Comparison of ENCODE assay signal across 8 cellular contexts in genomic region chr12:89346741-89347324, GRCh38. TPM values are rescaled to one million over a fixed set of nuclear protein-coding genes. Genes with fewer than 3 reads are reported as not detected.
DNase-seq lines count a peak whose midpoint lies in the region; ATAC-seq, FAIRE-seq and TF ChIP-seq lines count a peak whose summit lies in the region.

No MANE protein-coding gene starts in this region.

- SMC1A ChIA-PET in GM12878 (lab: Charles Lee; ENCODE audit: uncharacterized antibody, unreplicated experiment), result interaction anchor here (0.6 to 2.6 kb wide), 7 partner anchors 12 to 299 kb away, joined by 3 to 11 read pairs (median 3); no protein-coding TSS in a partner anchor

- no peak for DNase-seq in CD4-positive, alpha-beta memory T cell
- DNase-seq in NCI-H2196 (lab: John Stamatoyannopoulos, UW; ENCODE audit: unreplicated experiment) (peak; percentile 50), GM12878 (ENCODE audit: low read depth, low spot score) (no peak), lower lobe of right lung (no peak), 8988T (no peak), retina (no peak)
- no peak for DNase-seq in stimulated activated CD4-positive, alpha-beta T cell treated with anti-CD3 and anti-CD28 coated beads, Interleukin-15, amount 100 ng/mL, for 24 hours

- H3K4me2 ChIP-seq in GM12878 (ENCODE audit: control insufficient read depth, insufficient read depth), result peak overlapping the region; percentile 24

- H3K4me1 ChIP-seq in CD4-positive, alpha-beta memory T cell (ENCODE audit: insufficient read depth, low read length), result peaks cover 58% of the 10 kb centered on the region
- H3K4me1 ChIP-seq in GM12878 (ENCODE audit: control insufficient read depth, insufficient read depth, low read length) (peaks cover 18% of the 10 kb centered on the region), lower lobe of right lung (peaks cover 52% of the 10 kb centered on the region)

- no peak for TF ChIP-seq EP300 in GM12878 (IDR thresholded peaks at IDR 0.05; ENCODE audit: borderline replicate concordance in 1 of 2, control insufficient read depth in 1 of 2, low read depth in 2 of 2, low read length in 2 of 2)

- POLR2A ChIA-PET in CD4-positive, alpha-beta memory T cell (lab: Charles Lee; ENCODE audit: partially characterized antibody), result interaction anchor here (2.2 kb wide), 1 partner anchor 102 kb away, joined by 9 read pairs; no protein-coding TSS in a partner anchor
- POLR2A ChIA-PET in GM12878 (lab: Charles Lee), result interaction anchor here (0.5 to 0.6 kb wide), 4 partner anchors 50 to 369 kb away, joined by 3 to 5 read pairs (median 3); no protein-coding TSS in a partner anchor

- no peak overlapping the region for H2AFZ ChIP-seq in GM12878 (ENCODE audit: control insufficient read depth, low read depth, low read length)

- H3K9ac ChIP-seq in GM12878 (ENCODE audit: control insufficient read depth, insufficient read depth, low read length), result no peak overlapping the region

- H3K4me1 Mint-ChIP-seq in CD4-positive, alpha-beta memory T cell, result peaks cover 28 to 67% (median 40%) of the 10 kb centered on the region in 4 donors

- H3K4me3 Mint-ChIP-seq in CD4-positive, alpha-beta memory T cell, result peak overlapping the region; percentile 69 to 92 (median 80)

- no peaks in the 10 kb centered on the region for H3K36me3 Mint-ChIP-seq in CD4-positive, alpha-beta memory T cell

- no peaks in the 10 kb centered on the region for H3K27me3 ChIP-seq in CD4-positive, alpha-beta memory T cell (ENCODE audit: insufficient read depth, low read length)
- peaks cover 13 to 28% of the 10 kb centered on the region in 2 experiments for H3K27me3 ChIP-seq in GM12878 (replicated peaks in 1 of 2; ENCODE audit: control insufficient read depth in 2 of 2, insufficient read depth in 2 of 2, low read length in 1 of 2)
- no peaks in the 10 kb centered on the region for H3K27me3 ChIP-seq in lower lobe of right lung (ENCODE audit: low read depth)

- in situ Hi-C loops in GM12878 (cut with MboI), result no loop called here

- no peak overlapping the region for H3K27ac ChIP-seq in CD4-positive, alpha-beta memory T cell (ENCODE audit: low read depth, low read length)
- H3K27ac ChIP-seq in GM12878 (ENCODE audit: control insufficient read depth, insufficient read depth) (no peak overlapping the region), lower lobe of right lung (peak overlapping the region; percentile 99)

- no peak for FAIRE-seq in GM12878 (lab: Jason Lieb, UNC)

- RAD21 ChIA-PET in GM12878 (lab: Charles Lee; ENCODE audit: unreplicated experiment), result interaction anchor here (0.9 to 2.1 kb wide), 6 partner anchors 115 to 210 kb away, joined by 3 to 9 read pairs (median 4); no protein-coding TSS in a partner anchor

- no peaks in the 10 kb centered on the region for H3K36me3 ChIP-seq in CD4-positive, alpha-beta memory T cell (ENCODE audit: insufficient read depth, low read length)
- no peaks in the 10 kb centered on the region for H3K36me3 ChIP-seq in GM12878 (ENCODE audit: control insufficient read depth in 2 of 2, insufficient read depth in 2 of 2, low read length in 1 of 2)
- peaks cover 35% of the 10 kb centered on the region for H3K36me3 ChIP-seq in lower lobe of right lung

- H3K27me3 Mint-ChIP-seq in CD4-positive, alpha-beta memory T cell, result no peaks in the 10 kb centered on the region

- H3K79me2 ChIP-seq in GM12878 (ENCODE audit: control insufficient read depth, insufficient read depth, low read length), result no peaks in the 10 kb centered on the region

- TF ChIP-seq CTCF in GM12878 (IDR thresholded peaks at IDR 0.05 in 2 of 3, conservative IDR thresholded peaks at IDR 0.05 in 1 of 3; ENCODE audit: control insufficient read depth in 2 of 3, extremely low read depth in 1 of 3, insufficient read depth in 1 of 3, low read depth in 3 of 3, low read length in 3 of 3) (no peak), lower lobe of right lung (IDR thresholded peaks at IDR 0.05) (no peak)

- H3K27ac Mint-ChIP-seq in CD4-positive, alpha-beta memory T cell, result peak overlapping the region in 4 of 7 donors; percentile 12 to 53 (median 36)

- CTCF ChIA-PET in CD4-positive, alpha-beta memory T cell (lab: Charles Lee; ENCODE audit: partially characterized antibody), result interaction anchor here (1.2 to 1.3 kb wide), 2 partner anchors 114 to 329 kb away, joined by 3 to 4 read pairs; no protein-coding TSS in a partner anchor
- CTCF ChIA-PET in GM12878 (lab: Yijun Ruan, JAX), result interaction anchor here (1.2 to 2.1 kb wide), 3 partner anchors 12 to 122 kb away, joined by 3 to 9 read pairs (median 6); no protein-coding TSS in a partner anchor

- TF ChIP-seq RAD21 in GM12878 (IDR thresholded peaks at IDR 0.05; ENCODE audit: insufficient read depth, low read depth, low read length), result no peak

- no peak for TF ChIP-seq POLR2A in GM12878 (IDR thresholded peaks at IDR 0.05; ENCODE audit: low read depth, low read length)

- no TSS peak for BruUV-seq in GM12878 (replicated peaks; lab: Mats Ljungman, UMichigan)

- intact Hi-C loops in CD4-positive, alpha-beta memory T cell (cut with micrococcal nuclease), result no loop called here
- intact Hi-C loops in GM12878 (cut with micrococcal nuclease; ENCODE audit: unreplicated experiment) (no loop called here), lower lobe of right lung (cut with DNase I) (no loop called here)

- 8% methylated on average over 8 of the region's 8 CpGs for WGBS in GM12878 (ENCODE audit: insufficient coverage, insufficient replicate concordance, low lambda C conversion rate, missing lambda C conversion rate)

- no peaks in the 10 kb centered on the region for H4K20me1 ChIP-seq in GM12878 (ENCODE audit: control insufficient read depth, insufficient read depth)

- no peak overlapping the region for H3K4me3 ChIP-seq in CD4-positive, alpha-beta memory T cell (ENCODE audit: low read length in 2 of 2)
- no peak overlapping the region for H3K4me3 ChIP-seq in GM12878
- peak overlapping the region; percentile 89 for H3K4me3 ChIP-seq in lower lobe of right lung

- ATAC-seq in GM21717 (IDR thresholded peaks at IDR 0.05; ENCODE audit: unreplicated experiment), result peak; percentile 16
- peak; percentile 8; the same call in 2 of the 3 replicates for ATAC-seq in GM12878
- peak; percentile 20 to 36 for ATAC-seq in lower lobe of right lung

- no peaks in the 10 kb centered on the region for H3K9me3 ChIP-seq in CD4-positive, alpha-beta memory T cell (ENCODE audit: control insufficient read depth in 1 of 2, low read length in 2 of 2)
- no peaks in the 10 kb centered on the region for H3K9me3 ChIP-seq in GM12878 (replicated peaks; ENCODE audit: control insufficient read depth, insufficient read depth, low read length)
- H3K9me3 ChIP-seq in lower lobe of right lung, result no peaks in the 10 kb centered on the region

- H3K9me3 Mint-ChIP-seq in CD4-positive, alpha-beta memory T cell, result no peaks in the 10 kb centered on the region

TF ChIP-seq in GM12878, 131 proteins besides CTCF, POLR2A, EP300 and RAD21:
- peak; percentile 6; the same call in 1 of the 2 replicates for TF ChIP-seq IKZF1 (conservative IDR thresholded peaks at IDR 0.05)
- TF ChIP-seq SREBF1 (IDR thresholded peaks at IDR 0.05; ENCODE audit: low read length), result no peak
- TF ChIP-seq BMI1 (IDR thresholded peaks at IDR 0.05; ENCODE audit: borderline replicate concordance), result peak; percentile 10; the same call in 1 of the 2 replicates
- no peak for TF ChIP-seq TARDBP (IDR thresholded peaks at IDR 0.05; ENCODE audit: borderline replicate concordance)
- TF ChIP-seq ZNF217 (IDR thresholded peaks at IDR 0.05), result peak; percentile 9; the same call in 1 of the 2 replicates
- TF ChIP-seq IRF5 (IDR thresholded peaks at IDR 0.05; ENCODE audit: borderline replicate concordance), result no peak

RNA-seq across cellular contexts. Expression of gene DUSP6, which starts 5.5 kb away (rescaled TPM):
- total RNA-seq in CD4-positive, alpha-beta memory T cell, result 1 to 10 TPM in 1 of 2 experiments, under 1 TPM in 1; 0.90 to 1.9 TPM
- polyA plus RNA-seq in CD4-positive, alpha-beta memory T cell, result 1 to 10 TPM; 1.4 to 2.2 TPM
- total RNA-seq in GM12878 (2013; cell fraction: nucleolus; rRNA removed), result 1.4 and 1.5 TPM in 2 replicates
- total RNA-seq in GM12878 (2014; rRNA removed) (0.06 TPM in 1 of 2 replicates, not detected in the other), GM12878 (2014; rRNA removed; fragmentation: Illumina TruSeq; extraction: Trizol) (0.04 and 0.09 TPM in 2 replicates), GM12878 (2021) (0.48 and 0.69 TPM in 2 replicates), lower lobe of right lung (196 TPM)
- polyA plus RNA-seq in GM12878 (2011; ENCODE audit: low read depth), result not detected
- polyA plus RNA-seq in GM12878 (2011; rRNA removed) (0.07 and 0.24 TPM in 2 replicates), GM12878 (2014; fragmentation: Illumina TruSeq; extraction: Trizol) (0.07 TPM in 1 of 2 replicates, not detected in the other), GM12878 (2014; fragmentation: Nextera tagmentation; extraction: Ambion mirVana) (under 1 TPM in 1 of 2 experiments, not detected in 1; 0.02 TPM), GM12878 (2014; rRNA removed) (0.13 TPM in 1 of 2 replicates, not detected in the other), GM12878 (2016; fragmentation: Nextera tagmentation; extraction: Ambion mirVana) (under 1 TPM; 0.07 to 0.13 TPM)
- 0.43 and 0.45 TPM in 2 replicates for polyA plus RNA-seq in GM12878 (2011; cell fraction: cytosol; rRNA removed)
- polyA plus RNA-seq in GM12878 (2011; cell fraction: nucleus; rRNA removed), result 1.1 TPM in 2 replicates
- 0.06 TPM in 1 of 2 replicates, not detected in the other for polyA plus RNA-seq in GM12878 (2012)
- polyA minus RNA-seq in GM12878 (2011; rRNA and poly(A)+ RNA removed), result not detected in 2 replicates
- polyA minus RNA-seq in GM12878 (2011; cell fraction: cytosol; rRNA and poly(A)+ RNA removed), result not detected in 2 replicates
- polyA minus RNA-seq in GM12878 (2011; cell fraction: nucleus; rRNA and poly(A)+ RNA removed), result 1.2 TPM in 1 of 2 replicates, not detected in the other

Comparison
In these comparisons a context has a peak if more than half of its experiments do, and no peak if none do; other contexts are left out.
1. RNA of gene DUSP6, which starts 5.5 kb away (total RNA-seq): 196 TPM in lower lobe of right lung (single experiment); 0.90 to 1.9 TPM in CD4-positive, alpha-beta memory T cell and 0.04 to 1.5 TPM in GM12878; every median in the first group is over 10 times any median in the second.
2. Peak in every context shown above with its lines, with median percentiles within 50 percentile points of each other: ATAC-seq.